In genomic region chr16:76176616-76177015, GRCh38 we compare ENCODE assay signal across 18 cellular contexts.
DNase-seq lines count a peak whose midpoint lies in the region; ATAC-seq, FAIRE-seq and TF ChIP-seq lines count a peak whose summit lies in the region.
"Had no signal": no experiment of that assay in that cellular context is flagged by ENCODE, and none has a peak within 500 bp of the region (broad histone marks: within the 10 kb centered on the region; RNA-seq: fewer than 3 reads in every experiment).

No MANE protein-coding gene starts in this region.

- no peak overlapping the region for H2BK12ac ChIP-seq in H1 (ENCODE audit: low read depth, low read length)

- no peak overlapping the region for H3K4me3 ChIP-seq in H1 (ENCODE audit: extremely low read depth in 1 of 4, insufficient read depth in 2 of 4, low read depth in 3 of 4, low read length in 4 of 4)
- H3K4me3 ChIP-seq: A549 had no signal

- H3K27me3 ChIP-seq in H1 (replicated peaks in 1 of 4; ENCODE audit: control insufficient read depth in 3 of 4, extremely low read depth in 1 of 4, insufficient read depth in 3 of 4, low read length in 3 of 4), result no peaks in the 10 kb centered on the region

- no peak overlapping the region for H3K27ac ChIP-seq in H1 (ENCODE audit: low read depth, low read length)
- H3K27ac ChIP-seq: A549 had no signal

- H3K4me2 ChIP-seq in H1 (ENCODE audit: insufficient read depth in 1 of 2, low read depth in 2 of 2, low read length in 2 of 2), result no peak overlapping the region
- H3K4me2 ChIP-seq: A549 had no signal

- POLR2A ChIA-PET in H1 (lab: Charles Lee; ENCODE audit: partially characterized antibody), result no interaction called here

- H2BK15ac ChIP-seq in H1 (ENCODE audit: low read length), result no peak overlapping the region

- H2BK5ac ChIP-seq in H1 (ENCODE audit: low read depth, low read length), result no peak overlapping the region

- peaks cover 0 to 2% of the 10 kb centered on the region in 2 experiments; a peak in 3 of 4 replicates for H3K9me3 ChIP-seq in H1 (ENCODE audit: insufficient read depth in 2 of 2, low read depth in 1 of 2, low read length in 1 of 2)
- H3K9me3 ChIP-seq: A549 had no signal

- no peaks in the 10 kb centered on the region for H3K23me2 ChIP-seq in H1 (ENCODE audit: low read depth, low read length)

- no peak overlapping the region for H3K9ac ChIP-seq in H1 (replicated peaks in 1 of 4; ENCODE audit: extremely low read depth in 1 of 4, low read depth in 3 of 4, low read length in 3 of 4)

- DNase-seq in RPMI8226 (peak; percentile 3), H1 (ENCODE audit: low read depth in 1 of 2, low spot score in 2 of 2) (no peak), NCI-H1048 (lab: John Stamatoyannopoulos, UW) (no peak), cortex of kidney (lab: John Stamatoyannopoulos, UW) (no peak)
- DNase-seq: CD8-positive, alpha-beta T cell; COR-L47; DMS153; DMS79 treated with DMSO at 0.1 percent for 48 hours; EL; GDM1; HCEC 1CT; HFFc6; KG1 had no signal

- 0 out of 2 replicates have a peak overlapping the region, but pooled peaks have one; percentile 24 for H2AFZ ChIP-seq in H1 (ENCODE audit: low read length)

- no peak for TF ChIP-seq EP300 in H1 (IDR thresholded peaks at IDR 0.05; ENCODE audit: borderline replicate concordance in 1 of 2, low read depth in 2 of 2, low read length in 2 of 2)

- CTCF ChIA-PET in H1 (lab: Charles Lee; ENCODE audit: partially characterized antibody), result no interaction called here

- no peak for TF ChIP-seq RAD21 in H1 (IDR thresholded peaks at IDR 0.05 in 1 of 2, conservative IDR thresholded peaks at IDR 0.05 in 1 of 2; ENCODE audit: low read depth in 2 of 2, low read length in 2 of 2)

- no peak overlapping the region for H3K56ac ChIP-seq in H1 (replicated peaks; ENCODE audit: insufficient read length, low read depth, low read length)

- no peak for FAIRE-seq in H1 (lab: Jason Lieb, UNC)
- FAIRE-seq: A549, D721Med had no signal

- H3K23ac ChIP-seq in H1 (ENCODE audit: insufficient read length), result no peak overlapping the region

- ATAC-seq in HG03159 (IDR thresholded peaks at IDR 0.05; ENCODE audit: unreplicated experiment) (peak; percentile 12), HG03521 (IDR thresholded peaks at IDR 0.05; ENCODE audit: unreplicated experiment) (no peak), HG02588 (IDR thresholded peaks at IDR 0.05; ENCODE audit: unreplicated experiment) (no peak)
- ATAC-seq: A549; CD8-positive, alpha-beta T cell had no signal

- no peak overlapping the region for H4K5ac ChIP-seq in H1 (ENCODE audit: insufficient read length, low read depth, low read length)

- TF ChIP-seq POLR2A in H1 (IDR thresholded peaks at IDR 0.05; ENCODE audit: control extremely low read depth in 1 of 2, low read depth in 2 of 2, low read length in 2 of 2), result no peak

- H3K79me2 ChIP-seq in H1 (ENCODE audit: control insufficient read depth in 1 of 2, insufficient read depth in 2 of 2, low read length in 2 of 2), result no peaks in the 10 kb centered on the region

- H2BK120ac ChIP-seq in H1 (replicated peaks; ENCODE audit: low read depth, low read length), result no peak overlapping the region

- H3K4ac ChIP-seq in H1 (replicated peaks; ENCODE audit: insufficient read length, low read depth, low read length), result no peak overlapping the region

- H4K91ac ChIP-seq in H1 (replicated peaks; ENCODE audit: insufficient read length, low read length), result no peak overlapping the region

- 98% methylated on average over 4 of the region's 4 CpGs; no CpG with 5 or more reads in 1 of the 2 experiments for WGBS in H1 (ENCODE audit: extremely low coverage in 1 of 2, insufficient coverage in 1 of 2, insufficient read length in 1 of 2, insufficient replicate concordance in 2 of 2, low coverage in 1 of 2, low lambda C conversion rate in 2 of 2, missing lambda C conversion rate in 1 of 2), 2 experiments

- H4K8ac ChIP-seq in H1 (ENCODE audit: extremely low read depth, insufficient read depth, low read length), result no peak overlapping the region

- H4K20me1 ChIP-seq in H1 (replicated peaks in 1 of 2; ENCODE audit: control insufficient read depth in 1 of 2, insufficient read depth in 2 of 2, low read length in 2 of 2), result no peaks in the 10 kb centered on the region

- no peak overlapping the region for H3K18ac ChIP-seq in H1 (ENCODE audit: extremely low read depth, low read length)

- no peak overlapping the region for H2BK20ac ChIP-seq in H1 (ENCODE audit: low read length)

- H3K36me3 ChIP-seq in H1 (ENCODE audit: control insufficient read depth in 2 of 4, insufficient read depth in 4 of 4, low read length in 3 of 4), result no peaks in the 10 kb centered on the region

- H3K79me1 ChIP-seq in H1 (ENCODE audit: low read depth, low read length), result no peaks in the 10 kb centered on the region

- no peaks in the 10 kb centered on the region for H3K4me1 ChIP-seq in H1 (replicated peaks in 1 of 4; ENCODE audit: control insufficient read depth in 3 of 4, insufficient read depth in 4 of 4, low read length in 3 of 4)
- H3K4me1 ChIP-seq: A549 had no signal

- H3K14ac ChIP-seq in H1 (ENCODE audit: insufficient read length), result no peak overlapping the region

- no peak overlapping the region for H2AK5ac ChIP-seq in H1 (ENCODE audit: low read depth, low read length)

- no peak for TF ChIP-seq CTCF in H1 (IDR thresholded peaks at IDR 0.05; ENCODE audit: control extremely low read depth in 1 of 3, insufficient read depth in 1 of 3, low read depth in 1 of 3, low read length in 3 of 3)

TF ChIP-seq in H1, 55 proteins besides CTCF, POLR2A, EP300 and RAD21:
- TF ChIP-seq JUND (IDR thresholded peaks at IDR 0.05; ENCODE audit: low read length) (no peak), JUN (IDR thresholded peaks at IDR 0.05; ENCODE audit: low read depth, low read length) (no peak), BCL11A (IDR thresholded peaks at IDR 0.05; ENCODE audit: low read depth in 2 of 2, low read length in 2 of 2) (no peak), POU5F1 (IDR thresholded peaks at IDR 0.05; ENCODE audit: low read depth, low read length) (no peak)
